Comparison of ENCODE assay signal across 8 cellular contexts in genomic region chr7:6827180-6827579, GRCh38. TPM values are rescaled to one million over a fixed set of nuclear protein-coding genes. Genes with fewer than 3 reads are reported as not detected.
A peak's percentile ranks its signal among the peaks of the same experiment; 100 is the strongest.
DNase-seq lines count a peak whose midpoint lies in the region; ATAC-seq and TF ChIP-seq lines count a peak whose summit lies in the region.
"Not testable (repeated sequence)": the region's sequence is repeated elsewhere in the genome, so short reads cannot be mapped to it uniquely, and the experiment has no call there.

No MANE protein-coding gene starts in this region.

- CTCF ChIA-PET in WTC11 (lab: Charles Lee) = not testable (repeated sequence)
- CTCF ChIA-PET in activated naive CD4-positive, alpha-beta T cell treated with anti-CD3 and anti-CD28 coated beads, Interleukin-2, amount 10 ng/mL, durations not matched to agents 7 days and 5 days (lab: Charles Lee) = interaction anchor here (0.6 kb wide), 1 partner anchor 919 kb away, joined by 3 read pairs; no protein-coding TSS in a partner anchor

- peak overlapping the region; percentile 55 for H3K4me3 Mint-ChIP-seq in WTC11
- peak overlapping the region; percentile 61 for H3K4me3 Mint-ChIP-seq in activated naive CD4-positive, alpha-beta T cell treated with anti-CD3 and anti-CD28 coated beads, Interleukin-2, amount 10 ng/mL, durations not matched to agents 7 days and 5 days
- H3K4me3 Mint-ChIP-seq in endothelial cell (ENCODE audit: unreplicated experiment) = peak overlapping the region; percentile 76
- peak overlapping the region in 7 of 8 donors; percentile 47 to 97 (median 62) for H3K4me3 Mint-ChIP-seq in naive B cell
- peak overlapping the region; percentile 43 for H3K4me3 Mint-ChIP-seq in stimulated activated memory B cell treated with anti-CD40 and anti-IgM and Interleukin-4, amounts not matched to agents 10 μg/mL and 1 μg/mL and 100 μg/mL, for 72 hours

- peak; percentile 16 for DNase-seq in COLO668 (lab: John Stamatoyannopoulos, UW; ENCODE audit: unreplicated experiment)
- DNase-seq in LHCN-M2 (ENCODE audit: low read depth) = peak; percentile 5
- peak; percentile 27 for DNase-seq in NCI-H2196 (lab: John Stamatoyannopoulos, UW; ENCODE audit: unreplicated experiment)
- peak; percentile 69 for DNase-seq in WTC11 (ENCODE audit: low spot score)
- DNase-seq in activated naive CD4-positive, alpha-beta T cell treated with anti-CD3 and anti-CD28 coated beads, Interleukin-2, amount 10 ng/mL, durations not matched to agents 7 days and 5 days; endothelial cell (ENCODE audit: low spot score); naive B cell: not testable (repeated sequence)

- H3K9me3 Mint-ChIP-seq in WTC11; activated naive CD4-positive, alpha-beta T cell treated with anti-CD3 and anti-CD28 coated beads, Interleukin-2, amount 10 ng/mL, durations not matched to agents 7 days and 5 days; endothelial cell (ENCODE audit: unreplicated experiment); naive B cell; stimulated activated memory B cell treated with anti-CD40 and anti-IgM and Interleukin-4, amounts not matched to agents 10 μg/mL and 1 μg/mL and 100 μg/mL, for 72 hours: not testable (repeated sequence)

- H3K27ac Mint-ChIP-seq in WTC11 (peak overlapping the region; percentile 75; the same call in 1 of the 2 replicates), endothelial cell (ENCODE audit: unreplicated experiment) (peak overlapping the region; percentile 61), naive B cell (peak overlapping the region in 2 of 6 donors; percentile 52 to 83)
- H3K27ac Mint-ChIP-seq in activated naive CD4-positive, alpha-beta T cell treated with anti-CD3 and anti-CD28 coated beads, Interleukin-2, amount 10 ng/mL, durations not matched to agents 7 days and 5 days = not testable (repeated sequence)
- H3K27ac Mint-ChIP-seq in stimulated activated memory B cell treated with anti-CD40 and anti-IgM and Interleukin-4, amounts not matched to agents 10 μg/mL and 1 μg/mL and 100 μg/mL, for 72 hours = peak overlapping the region; percentile 92

- H3K36me3 Mint-ChIP-seq in WTC11; activated naive CD4-positive, alpha-beta T cell treated with anti-CD3 and anti-CD28 coated beads, Interleukin-2, amount 10 ng/mL, durations not matched to agents 7 days and 5 days; endothelial cell (ENCODE audit: low read depth, unreplicated experiment); naive B cell; stimulated activated memory B cell treated with anti-CD40 and anti-IgM and Interleukin-4, amounts not matched to agents 10 μg/mL and 1 μg/mL and 100 μg/mL, for 72 hours: not testable (repeated sequence)

- TF ChIP-seq CTCF in WTC11 (IDR thresholded peaks at IDR 0.05); endothelial cell (IDR thresholded peaks at IDR 0.05; ENCODE audit: unreplicated experiment): not testable (repeated sequence)

- POLR2A ChIA-PET in WTC11 (lab: Charles Lee) = not testable (repeated sequence)

- peaks cover 11% of the 10 kb centered on the region for H3K27me3 Mint-ChIP-seq in WTC11 (ENCODE audit: low read depth)
- H3K27me3 Mint-ChIP-seq in activated naive CD4-positive, alpha-beta T cell treated with anti-CD3 and anti-CD28 coated beads, Interleukin-2, amount 10 ng/mL, durations not matched to agents 7 days and 5 days = peaks cover 23% of the 10 kb centered on the region
- H3K27me3 Mint-ChIP-seq in endothelial cell (ENCODE audit: unreplicated experiment) = not testable (repeated sequence)
- H3K27me3 Mint-ChIP-seq in naive B cell = peaks cover 19 to 29% (median 21%) of the 10 kb centered on the region in 3 donors
- peaks cover 12% of the 10 kb centered on the region for H3K27me3 Mint-ChIP-seq in stimulated activated memory B cell treated with anti-CD40 and anti-IgM and Interleukin-4, amounts not matched to agents 10 μg/mL and 1 μg/mL and 100 μg/mL, for 72 hours

- peak; percentile 59 for ATAC-seq in WTC11
- not testable (repeated sequence) for ATAC-seq in naive B cell (ENCODE audit: low read depth in 2 of 2); stimulated activated memory B cell treated with anti-CD40 and anti-IgM and Interleukin-4, amounts not matched to agents 10 μg/mL and 1 μg/mL and 100 μg/mL, for 72 hours

- not testable (repeated sequence) for H3K4me1 Mint-ChIP-seq in WTC11; endothelial cell (ENCODE audit: unreplicated experiment); naive B cell; stimulated activated memory B cell treated with anti-CD40 and anti-IgM and Interleukin-4, amounts not matched to agents 10 μg/mL and 1 μg/mL and 100 μg/mL, for 72 hours
- peaks cover 16% of the 10 kb centered on the region for H3K4me1 Mint-ChIP-seq in activated naive CD4-positive, alpha-beta T cell treated with anti-CD3 and anti-CD28 coated beads, Interleukin-2, amount 10 ng/mL, durations not matched to agents 7 days and 5 days

TF ChIP-seq in WTC11, 78 proteins besides CTCF, POLR2A, EP300 and RAD21:
- peak; percentile 41; the same call in 1 of the 2 replicates for TF ChIP-seq NFYB (CRISPR knock-in tag; conservative IDR thresholded peaks at IDR 0.05; ENCODE audit: low read depth)
- TF ChIP-seq USF2 (CRISPR knock-in tag; IDR thresholded peaks at IDR 0.05) = peak; percentile 64

RNA-seq across cellular contexts. Expression of gene CCZ1B, which starts 1.1 kb away (rescaled TPM):
- total RNA-seq in LHCN-M2 (2014; rRNA removed) (19.7 and 21.1 TPM in 2 replicates), WTC11 (2021) (31.9 to 44.9 TPM (median 39.9 TPM) in 3 replicates), endothelial cell (ENCODE audit: unreplicated experiment) (47.7 TPM)
- polyA plus RNA-seq in LHCN-M2 (2012) = 48.1 TPM
- polyA plus RNA-seq in naive B cell (ENCODE audit: low read depth in 6 of 6) = 10 to 100 TPM; 13.0 to 40.8 (median 29.7) TPM
